In genomic region chr6:56709650-56710049, GRCh38 we compare ENCODE assay signal across 18 cellular contexts.
DNase-seq lines count a peak whose midpoint lies in the region; ATAC-seq and TF ChIP-seq lines count a peak whose summit lies in the region.
"Had no signal": no experiment of that assay in that cellular context is flagged by ENCODE, and none has a peak within 500 bp of the region (broad histone marks: within the 10 kb centered on the region; RNA-seq: fewer than 3 reads in every experiment).

No MANE protein-coding gene starts in this region.

- H2BK120ac ChIP-seq in H9 (ENCODE audit: low read depth, low read length, poor library complexity, severe bottlenecking): no peak overlapping the region

- no CpG with 5 or more reads among the region's 4 CpGs for WGBS in H9 (ENCODE audit: extremely low coverage, insufficient read length, low lambda C conversion rate)
- 92% methylated on average over 4 of the region's 4 CpGs for WGBS in right cardiac atrium

- no peak overlapping the region for H2BK12ac ChIP-seq in H9 (ENCODE audit: insufficient read length, low read depth, low read length)

- H2BK20ac ChIP-seq in H9 (ENCODE audit: low read depth, low read length, poor library complexity, severe bottlenecking): no peak overlapping the region

- H2BK5ac ChIP-seq in H9 (ENCODE audit: insufficient read length, low read length): no peak overlapping the region

- H3K4me1 Mint-ChIP-seq in H9 (peaks cover 28 to 30% of the 10 kb centered on the region in 2 experiments), WTC11 (peaks cover 39% of the 10 kb centered on the region)
- no peaks in the 10 kb centered on the region for H3K4me1 Mint-ChIP-seq in CD4-positive, alpha-beta T cell (ENCODE audit: low read depth)
- H3K4me1 Mint-ChIP-seq: activated CD8-positive, alpha-beta memory T cell treated with anti-CD3 and anti-CD28 coated beads, Interleukin-2, amount 10 ng/mL, durations not matched to agents 7 days and 5 days; activated T-helper 17 cell treated with anti-CD3 and anti-CD28 coated beads, Interleukin-2, amount 50 U/mL, for 72 hours; natural killer cell had no signal

- H3K4me2 ChIP-seq in H9 (ENCODE audit: insufficient read depth, insufficient read length, low read length): no peak overlapping the region

- no peak overlapping the region for H3K9ac ChIP-seq in H9 (ENCODE audit: extremely low read depth, insufficient read length, low read length)
- no peak overlapping the region for H3K9ac ChIP-seq in skeletal muscle tissue (ENCODE audit: low read depth in 1 of 3, low read length in 3 of 3)

- no peak overlapping the region for H3K18ac ChIP-seq in H9 (ENCODE audit: insufficient read length, low read depth, low read length)

- H3K4ac ChIP-seq in H9 (ENCODE audit: low read depth, low read length): no peak overlapping the region

- H3K27me3 Mint-ChIP-seq in H9 (ENCODE audit: low read depth) (no peaks in the 10 kb centered on the region), WTC11 (ENCODE audit: low read depth) (no peaks in the 10 kb centered on the region)
- no peaks in the 10 kb centered on the region for H3K27me3 Mint-ChIP-seq in CD4-positive, alpha-beta T cell
- H3K27me3 Mint-ChIP-seq: activated T-helper 17 cell treated with anti-CD3 and anti-CD28 coated beads, Interleukin-2, amount 50 U/mL, for 72 hours; progenitor cell of endocrine pancreas had no signal

- H4K8ac ChIP-seq in H9 (replicated peaks; ENCODE audit: insufficient read length, low read depth, low read length): no peak overlapping the region

- no peak overlapping the region for H3K56ac ChIP-seq in H9 (ENCODE audit: insufficient read length, low read depth, low read length)

- H3K4me3 Mint-ChIP-seq in H9: no peak overlapping the region; a peak in 1 of 5 replicates
- no peak overlapping the region for H3K4me3 Mint-ChIP-seq in WTC11
- H3K4me3 Mint-ChIP-seq in CD4-positive, alpha-beta T cell: no peak overlapping the region
- H3K4me3 Mint-ChIP-seq: activated CD8-positive, alpha-beta memory T cell treated with anti-CD3 and anti-CD28 coated beads, Interleukin-2, amount 10 ng/mL, durations not matched to agents 7 days and 5 days; activated T-helper 17 cell treated with anti-CD3 and anti-CD28 coated beads, Interleukin-2, amount 50 U/mL, for 72 hours; natural killer cell had no signal

- no peak overlapping the region for H3K14ac ChIP-seq in H9 (ENCODE audit: insufficient read depth, low read length)

- ATAC-seq in WTC11 (peak; percentile 72), HG03469 (IDR thresholded peaks at IDR 0.05; ENCODE audit: unreplicated experiment) (no peak), right cardiac atrium (no peak)
- no peak for ATAC-seq in CD4-positive, alpha-beta T cell (ENCODE audit: poor library complexity)
- ATAC-seq: activated CD8-positive, alpha-beta memory T cell treated with anti-CD3 and anti-CD28 coated beads, Interleukin-2, amount 10 ng/mL, durations not matched to agents 7 days and 5 days; natural killer cell had no signal

- no peak for DNase-seq in H9
- DNase-seq in WTC11 (ENCODE audit: low spot score): no peak
- no peak for DNase-seq in right cardiac atrium
- DNase-seq in CD4-positive, alpha-beta T cell: no peak
- DNase-seq in glomerular visceral epithelial cell (ENCODE audit: extremely low spot score): no peak
- DNase-seq: activated CD4-positive, alpha-beta T cell treated with anti-CD3 and anti-CD28 coated beads for 4 hours; activated CD8-positive, alpha-beta memory T cell treated with anti-CD3 and anti-CD28 coated beads, Interleukin-2, amount 10 ng/mL, durations not matched to agents 7 days and 5 days; brain microvascular endothelial cell; cortex of kidney; natural killer cell; stimulated activated CD4-positive, alpha-beta T cell treated with anti-CD3 and anti-CD28 coated beads, Interleukin-4, amount 100 ng/mL, for 24 hours had no signal

- H3T11ph ChIP-seq in H9 (ENCODE audit: low read length): no peak overlapping the region

- no peaks in the 10 kb centered on the region for H3K36me3 ChIP-seq in skeletal muscle tissue (ENCODE audit: control insufficient read depth in 3 of 3, insufficient read depth in 3 of 3, low read length in 3 of 3)
- H3K36me3 ChIP-seq: brain microvascular endothelial cell had no signal

- H3K79me2 ChIP-seq in H9 (ENCODE audit: insufficient read depth, low read length): peaks cover 5% of the 10 kb centered on the region; the same call in 1 of the 2 replicates

- H3K27ac ChIP-seq in H9 (ENCODE audit: insufficient read length, low read depth, low read length): no peak overlapping the region
- H3K27ac ChIP-seq in layer of hippocampus (ENCODE audit: low read depth, low read length): peak overlapping the region; percentile 23
- peak overlapping the region; percentile 5 for H3K27ac ChIP-seq in skeletal muscle tissue (ENCODE audit: low read depth, low read length)
- no peak overlapping the region for H3K27ac ChIP-seq in right cardiac atrium (ENCODE audit: low read length)
- H3K27ac ChIP-seq in CD4-positive, alpha-beta T cell (ENCODE audit: low read depth, low read length): no peak overlapping the region
- H3K27ac ChIP-seq: foreskin keratinocyte had no signal

- H3K9me3 Mint-ChIP-seq in H9 (no peaks in the 10 kb centered on the region), WTC11 (no peaks in the 10 kb centered on the region)
- H3K9me3 Mint-ChIP-seq in CD4-positive, alpha-beta T cell: no peaks in the 10 kb centered on the region
- H3K9me3 Mint-ChIP-seq: activated T-helper 17 cell treated with anti-CD3 and anti-CD28 coated beads, Interleukin-2, amount 50 U/mL, for 72 hours; natural killer cell had no signal

- H2AFZ ChIP-seq in H9 (ENCODE audit: low read length): no peak overlapping the region

- CTCF ChIA-PET in WTC11 (lab: Charles Lee): interaction anchor here (0.5 to 6.5 kb wide), 28 partner anchors 11 to 286 kb away, joined by 3 to 66 read pairs (median 4); no protein-coding TSS in a partner anchor
- CTCF ChIA-PET in CD4-positive, alpha-beta T cell (lab: Charles Lee): interaction anchor here (0.6 kb wide), 1 partner anchor 41 kb away, joined by 3 read pairs; no protein-coding TSS in a partner anchor

- H3K36me3 Mint-ChIP-seq in H9 (ENCODE audit: insufficient read depth in 1 of 3, low read depth in 3 of 3) (no peaks in the 10 kb centered on the region), WTC11 (no peaks in the 10 kb centered on the region)
- H3K36me3 Mint-ChIP-seq in CD4-positive, alpha-beta T cell (ENCODE audit: low read depth): no peaks in the 10 kb centered on the region
- H3K36me3 Mint-ChIP-seq: activated CD8-positive, alpha-beta memory T cell treated with anti-CD3 and anti-CD28 coated beads, Interleukin-2, amount 10 ng/mL, durations not matched to agents 7 days and 5 days; natural killer cell had no signal

- H3K27me3 ChIP-seq in H9 (ENCODE audit: insufficient read depth, low read length) (no peaks in the 10 kb centered on the region), layer of hippocampus (ENCODE audit: control insufficient read depth, insufficient read depth, low read length) (no peaks in the 10 kb centered on the region), skeletal muscle tissue (ENCODE audit: control insufficient read depth in 3 of 3, insufficient read depth in 3 of 3, low read length in 3 of 3) (no peaks in the 10 kb centered on the region), right cardiac atrium (ENCODE audit: control insufficient read depth, insufficient read depth) (no peaks in the 10 kb centered on the region)
- H3K27me3 ChIP-seq in CD4-positive, alpha-beta T cell (ENCODE audit: control insufficient read depth, insufficient read depth, low read length): no peaks in the 10 kb centered on the region
- H3K27me3 ChIP-seq: brain microvascular endothelial cell, foreskin keratinocyte had no signal

- H3K4me1 ChIP-seq in H9 (ENCODE audit: insufficient read depth, low read length) (peaks cover 12% of the 10 kb centered on the region; the same call in 1 of the 2 replicates), skeletal muscle tissue (ENCODE audit: control insufficient read depth in 3 of 3, insufficient read depth in 3 of 3, low read length in 3 of 3) (peaks cover 16 to 23% (median 21%) of the 10 kb centered on the region in 3 donors), right cardiac atrium (ENCODE audit: control insufficient read depth, insufficient read depth, low read length) (peaks cover 8% of the 10 kb centered on the region)

- no peak overlapping the region for H4K5ac ChIP-seq in H9 (ENCODE audit: insufficient read length, low read depth, low read length)

- H3K27ac Mint-ChIP-seq in H9 (peak overlapping the region; percentile 11 to 80 (median 29); a peak in 6 of 7 replicates), WTC11 (peak overlapping the region; percentile 85)
- H3K27ac Mint-ChIP-seq in CD4-positive, alpha-beta T cell: no peak overlapping the region
- H3K27ac Mint-ChIP-seq: activated CD8-positive, alpha-beta memory T cell treated with anti-CD3 and anti-CD28 coated beads, Interleukin-2, amount 10 ng/mL, durations not matched to agents 7 days and 5 days; activated T-helper 17 cell treated with anti-CD3 and anti-CD28 coated beads, Interleukin-2, amount 50 U/mL, for 72 hours; natural killer cell; progenitor cell of endocrine pancreas had no signal

- H3K4me3 ChIP-seq in skeletal muscle tissue (ENCODE audit: low read length in 3 of 3) (no peak overlapping the region), right cardiac atrium (ENCODE audit: low read length) (no peak overlapping the region)
- H3K4me3 ChIP-seq: smooth muscle cell had no signal

- H3K23ac ChIP-seq in H9 (ENCODE audit: insufficient read length, low read depth, low read length): no peak overlapping the region

- no peak overlapping the region for H2AK5ac ChIP-seq in H9 (ENCODE audit: insufficient read length, low read length)

- no peak for TF ChIP-seq CTCF in H9 (conservative IDR thresholded peaks at IDR 0.05)
- no peak for TF ChIP-seq CTCF in WTC11 (IDR thresholded peaks at IDR 0.05)
- no peak for TF ChIP-seq CTCF in CD4-positive, alpha-beta T cell (IDR thresholded peaks at IDR 0.05)

- POLR2A ChIA-PET in WTC11 (lab: Charles Lee): no interaction called here
- POLR2A ChIA-PET in CD4-positive, alpha-beta T cell (lab: Charles Lee): interaction anchor here (0.7 kb wide), 1 partner anchor 32 kb away, joined by 3 read pairs; no protein-coding TSS in a partner anchor

- no peaks in the 10 kb centered on the region for H4K20me1 ChIP-seq in H9 (ENCODE audit: control insufficient read depth, insufficient read depth, insufficient read length)

- H3K9me3 ChIP-seq in H9 (ENCODE audit: control insufficient read depth, low read depth, low read length) (no peaks in the 10 kb centered on the region), skeletal muscle tissue (ENCODE audit: control insufficient read depth in 3 of 3, low read length in 3 of 3) (no peaks in the 10 kb centered on the region), right cardiac atrium (ENCODE audit: control insufficient read depth, low read length) (no peaks in the 10 kb centered on the region)
- no peaks in the 10 kb centered on the region for H3K9me3 ChIP-seq in CD4-positive, alpha-beta T cell (ENCODE audit: control insufficient read depth, low read length)

- H3K79me1 ChIP-seq in H9 (ENCODE audit: insufficient read depth, low read depth, low read length, poor library complexity, severe bottlenecking): no peaks in the 10 kb centered on the region

- no peak overlapping the region for H2BK15ac ChIP-seq in H9 (ENCODE audit: low read depth, low read length)

- no peak overlapping the region for H4K91ac ChIP-seq in H9 (ENCODE audit: insufficient read length, low read depth, low read length)

- intact Hi-C loops in right cardiac atrium (cut with DNase I): loop anchor here (2.0 to 10.0 kb wide), 5 partner anchors 48 to 143 kb away; no protein-coding TSS in a partner anchor
- intact Hi-C loops in CD4-positive, alpha-beta T cell (cut with DNase I, micrococcal nuclease): loop anchor here in 1 of 2 experiments (5.0 kb wide), 2 partner anchors 143 to 313 kb away; no protein-coding TSS in a partner anchor

- no peaks in the 10 kb centered on the region for H3K23me2 ChIP-seq in H9 (ENCODE audit: insufficient read length, low read depth, low read length, poor library complexity, severe bottlenecking)

Comparison
In these comparisons a context has a peak if more than half of its experiments do, and no peak if none do; other contexts are left out.
1. H3K27ac ChIP-seq: peak in layer of hippocampus (single experiment) and skeletal muscle tissue (single experiment); none in H9 (single experiment), right cardiac atrium (single experiment) and CD4-positive, alpha-beta T cell (single experiment).